14 cellular contexts compared by ENCODE assay signal in genomic region chr12:51818567-51819300, GRCh38. TPM values are rescaled to one million over a fixed set of nuclear protein-coding genes. Genes with fewer than 3 reads are reported as not detected.
DNase-seq lines count a peak whose midpoint lies in the region; ATAC-seq and TF ChIP-seq lines count a peak whose summit lies in the region.
"Had no signal": no experiment of that assay in that cellular context is flagged by ENCODE, and none has a peak within 500 bp of the region (broad histone marks: within the 10 kb centered on the region; RNA-seq: fewer than 3 reads in every experiment).

No MANE protein-coding gene starts in this region.

- no peak for TF ChIP-seq CTCF in BJ (IDR thresholded peaks at IDR 0.05; ENCODE audit: insufficient read depth, low read depth, low read length)
- TF ChIP-seq CTCF in cardiac fibroblast (IDR thresholded peaks at IDR 0.05; ENCODE audit: low read depth, low read length), result no peak

- H3K27me3 ChIP-seq in BJ (ENCODE audit: control insufficient read depth, insufficient read depth, low read length), result no peaks in the 10 kb centered on the region; the same call in 1 of the 2 replicates

- POLR2A ChIA-PET in BJ (lab: Charles Lee), result no interaction called here

- CTCF ChIA-PET in BJ (lab: Yijun Ruan, JAX), result interaction anchor here (1.1 to 7.6 kb wide), 6 partner anchors 12 to 397 kb away, joined by 3 to 39 read pairs (median 4); partner anchors contain the start of gene SLC4A8

- H3K4me3 ChIP-seq in BJ (ENCODE audit: low read depth, low read length) (no peak overlapping the region), cardiac fibroblast (replicated peaks in 1 of 2; ENCODE audit: low read depth in 2 of 2, low read length in 2 of 2) (no peak overlapping the region)
- H3K4me3 ChIP-seq: gastroesophageal sphincter had no signal

- ATAC-seq in HG03521 (IDR thresholded peaks at IDR 0.05; ENCODE audit: unreplicated experiment), result no peak
- ATAC-seq: gastroesophageal sphincter; HCT116; left lobe of liver; stimulated activated memory B cell treated with anti-CD40 and anti-IgM and Interleukin-4, amounts not matched to agents 10 μg/mL and 1 μg/mL and 100 μg/mL, for 72 hours had no signal

- DNase-seq in BJ (ENCODE audit: low read depth) (peak; percentile 51), HT1080 (ENCODE audit: low read depth) (peak; percentile 49), cardiac fibroblast (ENCODE audit: low read depth in 2 of 2) (peak; percentile 72 to 83), non-pigmented ciliary epithelial cell (ENCODE audit: low read depth) (peak; percentile 15), Ammon's horn (ENCODE audit: low spot score) (no peak), SIG-M5 (lab: John Stamatoyannopoulos, UW) (no peak), T-helper 1 cell (no peak)
- DNase-seq: dermis blood vessel endothelial cell, occipital lobe had no signal

- no peaks in the 10 kb centered on the region for H3K36me3 ChIP-seq in BJ (ENCODE audit: control insufficient read depth, insufficient read depth, low read length)
- H3K36me3 ChIP-seq: gastroesophageal sphincter had no signal

RNA-seq across cellular contexts. Expression of gene FIGNL2, which starts 29.8 kb away (rescaled TPM):
- polyA plus RNA-seq in BJ (2011; rRNA removed), result 0.01 TPM in 1 of 2 replicates, not detected in the other
- 0.05 TPM in 2 replicates for polyA minus RNA-seq in BJ (2011; rRNA and poly(A)+ RNA removed)
- total RNA-seq in HT1080 (2014; rRNA removed; shearing (Covaris generic)), result 0.10 and 0.33 TPM in 2 replicates
- polyA plus RNA-seq in HT1080 (2015; cell fraction: cytosol; rRNA removed), result 0.06 and 0.12 TPM in 2 replicates
- polyA plus RNA-seq in HT1080 (2015; cell fraction: nucleus; rRNA removed), result 0.49 and 1.0 TPM in 2 replicates

Comparison
In these comparisons a context has a peak if more than half of its experiments do, and no peak if none do; other contexts are left out.
1. DNase-seq: peak in BJ (single experiment), HT1080 (single experiment), cardiac fibroblast (2 of 2) and non-pigmented ciliary epithelial cell (single experiment); none in Ammon's horn (single experiment), SIG-M5 (single experiment) and T-helper 1 cell (0 of 5).